In the genomic region with DNA sequence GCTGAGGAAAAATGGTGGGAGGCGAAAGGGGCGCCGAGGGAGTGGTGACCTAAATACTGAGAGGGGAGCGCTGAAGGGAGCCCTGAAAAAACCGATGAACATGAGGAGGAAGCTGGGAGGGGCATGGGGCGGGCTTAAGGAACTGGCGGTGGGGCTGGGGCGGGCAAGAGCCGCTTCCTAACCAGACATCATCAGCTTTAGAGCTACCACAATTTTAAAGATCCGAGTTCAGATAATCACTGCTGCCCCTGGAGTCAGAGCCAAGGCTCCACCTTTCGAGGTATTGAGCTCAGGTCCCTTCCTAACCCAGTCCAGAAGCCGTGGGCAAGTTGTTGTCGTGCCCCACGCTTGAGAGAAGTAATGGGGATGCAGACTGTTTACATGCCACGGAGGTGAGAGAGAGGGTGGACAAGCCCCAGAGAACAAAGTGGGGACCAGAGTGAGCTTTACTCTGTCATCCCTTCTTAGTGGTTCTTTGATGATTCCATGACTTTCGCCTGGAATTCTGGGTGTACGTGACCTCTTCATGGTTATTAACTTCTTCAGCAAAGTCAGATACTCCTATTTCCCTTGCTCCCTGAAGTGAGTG, we compare ENCODE assay signal across 6 cellular contexts. TPM values are rescaled to one million over a fixed set of nuclear protein-coding genes. Genes with fewer than 3 reads are reported as not detected.
A peak's percentile ranks its signal among the peaks of the same experiment; 100 is the strongest.
DNase-seq lines count a peak whose midpoint lies in the region; ATAC-seq and TF ChIP-seq lines count a peak whose summit lies in the region.

No MANE protein-coding gene starts in this region.

- no peaks in the 10 kb centered on the region for H3K9me3 ChIP-seq in ectodermal cell (ENCODE audit: control insufficient read depth, low read length)
- no peaks in the 10 kb centered on the region for H3K9me3 ChIP-seq in sigmoid colon

- TF ChIP-seq EP300 in sigmoid colon (IDR thresholded peaks at IDR 0.05), result no peak

- DNase-seq in sigmoid colon, result peak; percentile 63
- no peak for DNase-seq in NCI-H146 treated with DMSO at 0.1 percent for 48 hours (lab: John Stamatoyannopoulos, UW; ENCODE audit: unreplicated experiment)
- DNase-seq in GM19240 (ENCODE audit: insufficient read length, low spot score), result no peak

- no peaks in the 10 kb centered on the region for H3K27me3 ChIP-seq in ectodermal cell (ENCODE audit: control insufficient read depth, insufficient read depth, low read length, poor library complexity, severe bottlenecking)
- no peaks in the 10 kb centered on the region for H3K27me3 ChIP-seq in sigmoid colon

- H3K4me3 ChIP-seq in ectodermal cell (ENCODE audit: insufficient read depth, low read depth, low read length), result peak overlapping the region; percentile 97
- peak overlapping the region; percentile 63 to 87 (median 84) for H3K4me3 ChIP-seq in sigmoid colon

- H3K27ac ChIP-seq in ectodermal cell (ENCODE audit: insufficient read depth, low read depth, low read length, poor library complexity, severe bottlenecking), result no peak overlapping the region
- H3K27ac ChIP-seq in sigmoid colon, result peak overlapping the region; percentile 82 to 93 (median 86)

- H3K36me3 ChIP-seq in ectodermal cell (ENCODE audit: control insufficient read depth, insufficient read depth, low read length), result peaks cover 27% of the 10 kb centered on the region
- peaks cover 14 to 61% (median 36%) of the 10 kb centered on the region in 4 donors for H3K36me3 ChIP-seq in sigmoid colon

- intact Hi-C loops in sigmoid colon (cut with DNase I), result loop anchor here (5.0 kb wide), 1 partner anchor 81 kb away; no protein-coding TSS in a partner anchor

- no peak for TF ChIP-seq CTCF in sigmoid colon (IDR thresholded peaks at IDR 0.05)

- 5 to 6% methylated on average over 17 of the region's 17 CpGs for WGBS in ectodermal cell, 2 experiments
- 1% methylated on average over 17 of the region's 17 CpGs for WGBS in sigmoid colon, 2 donors

- peaks cover 12% of the 10 kb centered on the region for H3K4me1 ChIP-seq in ectodermal cell (ENCODE audit: control insufficient read depth, insufficient read depth, low read length)
- H3K4me1 ChIP-seq in sigmoid colon, result peaks cover 0 to 42% (median 37%) of the 10 kb centered on the region in 4 donors

- peak; percentile 28 for ATAC-seq in GM19395 (IDR thresholded peaks at IDR 0.05; ENCODE audit: unreplicated experiment)
- peak; percentile 21 for ATAC-seq in HG03521 (IDR thresholded peaks at IDR 0.05; ENCODE audit: unreplicated experiment)

- TF ChIP-seq POLR2A in sigmoid colon (IDR thresholded peaks at IDR 0.05), result peak in 1 of 2 donors; percentile 12

RNA-seq across cellular contexts. Expression of gene ORMDL2, which starts 0.4 kb away (rescaled TPM):
- polyA plus RNA-seq in ectodermal cell (2013, experiment 1 of 4), result 25.5 TPM
- 34.3 TPM for polyA plus RNA-seq in ectodermal cell (2013, experiment 2 of 4)
- polyA plus RNA-seq in ectodermal cell (2013, experiment 3 of 4), result 25.9 TPM
- 28.3 TPM for polyA plus RNA-seq in ectodermal cell (2013, experiment 4 of 4)
- 10 to 100 TPM in 2 of 4 donors, 1 to 10 TPM in 2; 9.1 to 18.1 (median 12.0) TPM for total RNA-seq in sigmoid colon
- polyA plus RNA-seq in sigmoid colon, result 10 to 100 TPM; 18.0 to 64.6 (median 32.4) TPM

RNA-seq across cellular contexts. Expression of gene SARNP, which starts 0.7 kb away (rescaled TPM):
- polyA plus RNA-seq in ectodermal cell (2013, experiment 1 of 4), result 160 TPM
- polyA plus RNA-seq in ectodermal cell (2013, experiment 2 of 4), result 147 TPM
- 154 TPM for polyA plus RNA-seq in ectodermal cell (2013, experiment 3 of 4)
- 166 TPM for polyA plus RNA-seq in ectodermal cell (2013, experiment 4 of 4)
- total RNA-seq in sigmoid colon, result 10 to 100 TPM; 49.0 to 81.9 (median 76.9) TPM
- 100 to 1,000 TPM in 2 of 3 donors, 10 to 100 TPM in 1; 93.1 to 106 (median 104) TPM for polyA plus RNA-seq in sigmoid colon

RNA-seq across cellular contexts. Expression of gene DNAJC14, which starts 11.2 kb away (rescaled TPM):
- polyA plus RNA-seq in ectodermal cell (2013, experiment 1 of 4), result 40.9 TPM
- polyA plus RNA-seq in ectodermal cell (2013, experiment 2 of 4), result 44.4 TPM
- 29.2 TPM for polyA plus RNA-seq in ectodermal cell (2013, experiment 3 of 4)
- 33.4 TPM for polyA plus RNA-seq in ectodermal cell (2013, experiment 4 of 4)
- total RNA-seq in sigmoid colon, result 10 to 100 TPM; 19.0 to 31.3 (median 25.4) TPM
- 10 to 100 TPM; 13.2 to 27.2 (median 14.4) TPM for polyA plus RNA-seq in sigmoid colon

RNA-seq across cellular contexts. Expression of gene MMP19, which starts 24.5 kb away (rescaled TPM):
- polyA plus RNA-seq in ectodermal cell (2013, experiment 1 of 4), result 1.0 TPM
- 0.34 TPM for polyA plus RNA-seq in ectodermal cell (2013, experiment 2 of 4)
- polyA plus RNA-seq in ectodermal cell (2013, experiment 3 of 4), result 0.85 TPM
- 0.41 TPM for polyA plus RNA-seq in ectodermal cell (2013, experiment 4 of 4)
- 10 to 100 TPM in 1 of 4 donors, 1 to 10 TPM in 3; 6.0 to 18.0 (median 7.5) TPM for total RNA-seq in sigmoid colon
- 1 to 10 TPM; 1.2 to 6.0 (median 2.1) TPM for polyA plus RNA-seq in sigmoid colon
